ENCODE assay signal across 9 cellular contexts in genomic region chr16:69404275-69404805, GRCh38. TPM values are rescaled to one million over a fixed set of nuclear protein-coding genes. Genes with fewer than 3 reads are reported as not detected.
DNase-seq lines count a peak whose midpoint lies in the region; ATAC-seq and TF ChIP-seq lines count a peak whose summit lies in the region.
"Had no signal": no experiment of that assay in that cellular context is flagged by ENCODE, and none has a peak within 500 bp of the region (broad histone marks: within the 10 kb centered on the region; RNA-seq: fewer than 3 reads in every experiment).

No MANE protein-coding gene starts in this region.

- TF ChIP-seq CTCF in dorsolateral prefrontal cortex (IDR thresholded peaks at IDR 0.05 in 54 of 56, conservative IDR thresholded peaks at IDR 0.05 in 2 of 56; ENCODE audit: low read depth in 1 of 56, partially characterized antibody in 56 of 56): no peak
- TF ChIP-seq CTCF in lung (IDR thresholded peaks at IDR 0.05; ENCODE audit: control extremely low read depth, extremely low read depth): no peak
- TF ChIP-seq CTCF in transverse colon (IDR thresholded peaks at IDR 0.05): no peak
- no peak for TF ChIP-seq CTCF in GM10266 (IDR thresholded peaks at IDR 0.05; ENCODE audit: control insufficient read depth, insufficient read depth, low read depth, missing control alignments)

- H3K27ac ChIP-seq in dorsolateral prefrontal cortex (peak overlapping the region in 46 of 59 donors; percentile 0 to 83 (median 50)), lung (ENCODE audit: low read depth in 1 of 2, low read length in 1 of 2) (peak overlapping the region; percentile 56 to 60), transverse colon (peak overlapping the region; percentile 65 to 74 (median 68))

- no peaks in the 10 kb centered on the region for H3K36me3 ChIP-seq in lung (ENCODE audit: control insufficient read depth in 2 of 2, insufficient read depth in 2 of 2, low read length in 2 of 2)
- no peaks in the 10 kb centered on the region for H3K36me3 ChIP-seq in transverse colon

- WGBS in lung, 2 donors: 35 to 62% methylated on average over 4 of the region's 4 CpGs
- 3 to 28% methylated on average over 4 of the region's 4 CpGs for WGBS in transverse colon (ENCODE audit: low coverage in 1 of 2), 2 donors

- TF ChIP-seq POLR2A in transverse colon (IDR thresholded peaks at IDR 0.05) (no peak), erythroblast (IDR thresholded peaks at IDR 0.05; ENCODE audit: low read length) (no peak)

- ATAC-seq in lung (ENCODE audit: insufficient read depth, low FRiP score) (peak; percentile 11), HG03139 (IDR thresholded peaks at IDR 0.05; ENCODE audit: unreplicated experiment) (no peak)

- H3K4me3 ChIP-seq in dorsolateral prefrontal cortex (peak overlapping the region in 6 of 59 donors; percentile 5 to 31 (median 22)), lung (no peak overlapping the region), transverse colon (no peak overlapping the region)

- intact Hi-C loops in dorsolateral prefrontal cortex (cut with DNase I) (no loop called here), transverse colon (cut with DNase I; ENCODE audit: low total_unique reads) (no loop called here)

- in situ Hi-C loops in transverse colon (cut with MboI; ENCODE audit: low pct_ligation_motif_present in 1 of 4, low pct_unique_long_range_greater_than_20kb in 1 of 4, low sequenced_read_pairs in 3 of 4): no loop called here

- no peak for TF ChIP-seq EP300 in transverse colon (IDR thresholded peaks at IDR 0.05; ENCODE audit: low read depth)

- H3K27me3 ChIP-seq in dorsolateral prefrontal cortex (no peaks in the 10 kb centered on the region), lung (ENCODE audit: control insufficient read depth, insufficient read depth) (no peaks in the 10 kb centered on the region), transverse colon (no peaks in the 10 kb centered on the region)

- DNase-seq in NCI-H226: peak; percentile 51
- peak in 1 of 10 donors; percentile 36 for DNase-seq in dorsolateral prefrontal cortex
- DNase-seq in lung (ENCODE audit: low spot score): no peak
- DNase-seq in transverse colon: peak; percentile 51
- no peak for DNase-seq in erythroblast (lab: John Stamatoyannopoulos, UW)
- no peak for DNase-seq in GM10266 (ENCODE audit: extremely low spot score)
- DNase-seq in HK-2 (ENCODE audit: unreplicated experiment): no peak
- DNase-seq: activated CD4-positive, alpha-beta T cell treated with anti-CD3 and anti-CD28 coated beads, Interleukin-2, amount 50 U/mL, for 1 hour had no signal

- H3K9me3 ChIP-seq in lung (ENCODE audit: control insufficient read depth in 2 of 2, insufficient read depth in 1 of 2, low read length in 1 of 2) (no peaks in the 10 kb centered on the region), transverse colon (no peaks in the 10 kb centered on the region)

- peaks cover 7% of the 10 kb centered on the region in 2 donors for H3K4me1 ChIP-seq in lung (ENCODE audit: control insufficient read depth in 2 of 2, insufficient read depth in 2 of 2, low read length in 2 of 2)
- H3K4me1 ChIP-seq in transverse colon: peaks cover 18 to 66% (median 35%) of the 10 kb centered on the region in 4 donors

RNA-seq across cellular contexts. Expression of gene TERF2, which starts 18.5 kb away (rescaled TPM):
- total RNA-seq in dorsolateral prefrontal cortex (100 to 1,000 TPM in 4 of 120 experiments, 10 to 100 TPM in 116; 46.4 to 105 (median 75.6) TPM), lung (10 to 100 TPM; 24.6 to 26.6 TPM), transverse colon (100 to 1,000 TPM in 1 of 4 donors, 10 to 100 TPM in 2, 1 to 10 TPM in 1; 8.6 to 104 (median 17.3) TPM)
- polyA plus RNA-seq in lung: 10 to 100 TPM in 1 of 2 donors, 1 to 10 TPM in 1; 8.2 to 11.7 TPM

RNA-seq across cellular contexts. Expression of gene CYB5B, which starts 20.1 kb away (rescaled TPM):
- total RNA-seq in dorsolateral prefrontal cortex: 100 to 1,000 TPM in 88 of 120 experiments, 10 to 100 TPM in 32; 79.7 to 179 (median 108) TPM
- total RNA-seq in lung: 100 to 1,000 TPM in 1 of 2 donors, 10 to 100 TPM in 1; 69.8 to 103 TPM
- 10 to 100 TPM; 68.1 to 81.6 TPM for polyA plus RNA-seq in lung
- 10 to 100 TPM; 30.3 to 60.5 (median 42.4) TPM for total RNA-seq in transverse colon

RNA-seq across cellular contexts. Expression of gene TMED6, which starts 52.8 kb away (rescaled TPM):
- total RNA-seq in dorsolateral prefrontal cortex (1 to 10 TPM in 60 of 120 experiments, under 1 TPM in 32, not detected in 28; 0.57 to 3.4 (median 1.3) TPM), lung (under 1 TPM; 0.65 to 0.95 TPM), transverse colon (1 to 10 TPM in 2 of 4 donors, not detected in 2; 5.7 to 6.8 TPM)
- polyA plus RNA-seq in lung: under 1 TPM; 0.24 to 0.32 TPM

Comparison
In these comparisons a context has a peak if more than half of its experiments do, and no peak if none do; other contexts are left out.
1. DNase-seq: peak in NCI-H226 (single experiment) and transverse colon (single experiment); none in lung (single experiment), erythroblast (0 of 2), GM10266 (single experiment) and HK-2 (single experiment).
2. Peak in every context shown above with its lines, with median percentiles within 50 percentile points of each other: H3K27ac ChIP-seq.